8 cellular contexts compared by ENCODE assay signal in genomic region chr1:36225298-36225899, GRCh38. TPM values are rescaled to one million over a fixed set of nuclear protein-coding genes. Genes with fewer than 3 reads are reported as not detected.
DNase-seq lines count a peak whose midpoint lies in the region; ATAC-seq and TF ChIP-seq lines count a peak whose summit lies in the region.

No MANE protein-coding gene starts in this region.

- H3K36me3 Mint-ChIP-seq in activated B cell treated with CpG ODN at 0.5 μM for 24 hours (ENCODE audit: low read depth): peaks cover 52% of the 10 kb centered on the region
- no peaks in the 10 kb centered on the region for H3K36me3 Mint-ChIP-seq in glutamatergic neuron (ENCODE audit: unreplicated experiment)

- POLR2A ChIA-PET in HCT116 (lab: Charles Lee): interaction anchor here (1.5 kb wide), 1 partner anchor 9 kb away, joined by 3 read pairs; no protein-coding TSS in a partner anchor
- POLR2A ChIA-PET in activated B cell treated with CpG ODN at 0.5 μM for 24 hours (lab: Charles Lee): interaction anchor here (0.6 to 4.1 kb wide), 11 partner anchors 9 to 1583 kb away, joined by 3 to 62 read pairs (median 8); partner anchors contain the start of genes C1orf122, MAP7D1, MRPS15 and TRAPPC3

- H3K27me3 ChIP-seq in HCT116 (ENCODE audit: insufficient read depth, low read length): no peaks in the 10 kb centered on the region
- H3K27me3 ChIP-seq in skeletal muscle tissue (ENCODE audit: control insufficient read depth in 3 of 3, insufficient read depth in 3 of 3, low read length in 3 of 3): no peaks in the 10 kb centered on the region

- TF ChIP-seq CTCF in HCT116 (IDR thresholded peaks at IDR 0.05 in 2 of 3, conservative IDR thresholded peaks at IDR 0.05 in 1 of 3; ENCODE audit: borderline replicate concordance in 1 of 3, insufficient read depth in 1 of 3, low read depth in 2 of 3, low read length in 2 of 3) (no peak), activated B cell treated with CpG ODN at 0.5 μM for 24 hours (IDR thresholded peaks at IDR 0.05) (no peak), glutamatergic neuron (IDR thresholded peaks at IDR 0.05; ENCODE audit: partially characterized antibody, unreplicated experiment) (no peak)

- H3K9ac ChIP-seq in HCT116 (ENCODE audit: low read length) (peak overlapping the region; percentile 92), skeletal muscle tissue (ENCODE audit: low read depth in 1 of 3, low read length in 3 of 3) (peak overlapping the region; percentile 97 to 99 (median 99))

- H3K9me2 ChIP-seq in HCT116 (ENCODE audit: insufficient read depth): no peaks in the 10 kb centered on the region

- ATAC-seq in HCT116 (no peak), activated B cell treated with CpG ODN at 0.5 μM for 24 hours (ENCODE audit: low read depth) (no peak), GM19455 (IDR thresholded peaks at IDR 0.05; ENCODE audit: unreplicated experiment) (no peak), GM19035 (IDR thresholded peaks at IDR 0.05; ENCODE audit: unreplicated experiment) (no peak)

- no peak overlapping the region for H2AFZ ChIP-seq in HCT116 (ENCODE audit: low read depth, low read length, poor library complexity, severe bottlenecking)

- H3K9me3 Mint-ChIP-seq in activated B cell treated with CpG ODN at 0.5 μM for 24 hours: no peaks in the 10 kb centered on the region
- peaks cover 10% of the 10 kb centered on the region for H3K9me3 Mint-ChIP-seq in glutamatergic neuron (ENCODE audit: unreplicated experiment)

- no peak for TF ChIP-seq RAD21 in HCT116 (IDR thresholded peaks at IDR 0.05; ENCODE audit: low read depth)

- CTCF ChIA-PET in HCT116 (lab: Charles Lee): interaction anchor here (3.6 kb wide), 1 partner anchor 76 kb away, joined by 14 read pairs; the partner anchor contains the start of gene TRAPPC3
- CTCF ChIA-PET in activated B cell treated with CpG ODN at 0.5 μM for 24 hours (lab: Charles Lee): no interaction called here

- H3K4me1 Mint-ChIP-seq in activated B cell treated with CpG ODN at 0.5 μM for 24 hours: peaks cover 36% of the 10 kb centered on the region
- H3K4me1 Mint-ChIP-seq in glutamatergic neuron (ENCODE audit: low read depth, unreplicated experiment): peaks cover 24% of the 10 kb centered on the region

- no peak for DNase-seq in HCT116 (ENCODE audit: low read depth, low spot score)
- DNase-seq in activated B cell treated with CpG ODN at 0.5 μM for 24 hours: no peak
- DNase-seq in glutamatergic neuron: no peak
- DNase-seq in NCI-H1092 treated with DMSO at 0.1 percent for 48 hours (lab: John Stamatoyannopoulos, UW): no peak
- DNase-seq in activated CD8-positive, alpha-beta memory T cell treated with anti-CD3 and anti-CD28 coated beads, Interleukin-2, amount 50 U/mL, for 48 hours: no peak

- no peaks in the 10 kb centered on the region for H3K27me3 Mint-ChIP-seq in activated B cell treated with CpG ODN at 0.5 μM for 24 hours
- peaks cover 2% of the 10 kb centered on the region for H3K27me3 Mint-ChIP-seq in glutamatergic neuron (ENCODE audit: unreplicated experiment)

- H3K4me1 ChIP-seq in HCT116 (ENCODE audit: control insufficient read depth in 1 of 2, insufficient read depth in 2 of 2, low read length in 2 of 2) (peaks cover 3 to 37% of the 10 kb centered on the region in 2 experiments; a peak in 3 of 4 replicates), skeletal muscle tissue (ENCODE audit: control insufficient read depth in 3 of 3, insufficient read depth in 3 of 3, low read length in 3 of 3) (peaks cover 26 to 40% (median 30%) of the 10 kb centered on the region in 3 donors)

- intact Hi-C loops in HCT116 (cut with micrococcal nuclease): no loop called here
- intact Hi-C loops in activated B cell treated with CpG ODN at 0.5 μM for 24 hours (cut with micrococcal nuclease): loop anchor here (2.0 kb wide), 2 partner anchors 31 to 295 kb away; partner anchors contain the start of gene AGO3

- BruUV-seq in HCT116 (replicated peaks; lab: Mats Ljungman, UMichigan): no TSS peak

- no peaks in the 10 kb centered on the region for H3K9me3 ChIP-seq in HCT116 (ENCODE audit: control insufficient read depth in 1 of 2, insufficient read depth in 1 of 2, low read depth in 1 of 2, low read length in 2 of 2)
- no peaks in the 10 kb centered on the region for H3K9me3 ChIP-seq in skeletal muscle tissue (ENCODE audit: control insufficient read depth in 3 of 3, low read length in 3 of 3)

- peaks cover 17% of the 10 kb centered on the region; the same call in 1 of the 2 replicates for H4K20me1 ChIP-seq in HCT116 (ENCODE audit: insufficient read depth)

- H3K36me3 ChIP-seq in HCT116 (ENCODE audit: control insufficient read depth in 1 of 2, insufficient read depth in 2 of 2, low read length in 2 of 2) (peaks cover 6 to 25% of the 10 kb centered on the region in 2 experiments; a peak in 2 of 4 replicates), skeletal muscle tissue (ENCODE audit: control insufficient read depth in 3 of 3, insufficient read depth in 3 of 3, low read length in 3 of 3) (peaks cover 1 to 7% (median 6%) of the 10 kb centered on the region in 3 donors)

- H3K79me2 ChIP-seq in HCT116 (ENCODE audit: insufficient read depth, low read length): peaks cover 61% of the 10 kb centered on the region

- TF ChIP-seq POLR2A in HCT116 (IDR thresholded peaks at IDR 0.05; ENCODE audit: borderline replicate concordance, extremely low read depth, insufficient read depth, insufficient read length): no peak

- H3K4me3 Mint-ChIP-seq in activated B cell treated with CpG ODN at 0.5 μM for 24 hours: peak overlapping the region; percentile 99
- peak overlapping the region; percentile 99 for H3K4me3 Mint-ChIP-seq in glutamatergic neuron (ENCODE audit: unreplicated experiment)

- peak overlapping the region; percentile 88 for H3K4me2 ChIP-seq in HCT116 (ENCODE audit: low read length)

- RAD21 ChIA-PET in HCT116 (lab: Charles Lee; ENCODE audit: low non-redundant PET in 1 of 2, low total read pairs in 2 of 2, uncharacterized antibody in 2 of 2, unreplicated experiment in 2 of 2): interaction anchor here in 1 of 2 experiments (1.7 kb wide), 1 partner anchor 76 kb away, joined by 7 read pairs; the partner anchor contains the start of gene TRAPPC3

- peak overlapping the region; percentile 90 to 93 for H3K4me3 ChIP-seq in HCT116 (replicated peaks in 1 of 2; ENCODE audit: low read depth in 1 of 2, low read length in 2 of 2)
- H3K4me3 ChIP-seq in skeletal muscle tissue (ENCODE audit: low read length in 3 of 3): peak overlapping the region; percentile 93 to 98 (median 96)

- H3K27ac ChIP-seq in HCT116 (ENCODE audit: low read depth, low read length): peak overlapping the region; percentile 85
- H3K27ac ChIP-seq in skeletal muscle tissue (ENCODE audit: low read depth, low read length): peak overlapping the region; percentile 98

- H3K27ac Mint-ChIP-seq in activated B cell treated with CpG ODN at 0.5 μM for 24 hours (peak overlapping the region; percentile 100), glutamatergic neuron (ENCODE audit: unreplicated experiment) (peak overlapping the region; percentile 99)

TF ChIP-seq in HCT116, 20 proteins besides CTCF, POLR2A, EP300 and RAD21:
- TF ChIP-seq ELF1 (IDR thresholded peaks at IDR 0.05; ENCODE audit: borderline replicate concordance, low read depth) (no peak), CEBPB (IDR thresholded peaks at IDR 0.05; ENCODE audit: low read depth) (no peak), EGR1 (IDR thresholded peaks at IDR 0.05; ENCODE audit: low read depth) (no peak), POLR2AphosphoS5 (IDR thresholded peaks at IDR 0.05; ENCODE audit: low read depth, low read length) (no peak), SP1 (IDR thresholded peaks at IDR 0.05; ENCODE audit: low read depth) (no peak)

RNA-seq across cellular contexts. Expression of gene THRAP3, which starts 1.2 kb away (rescaled TPM):
- total RNA-seq in HCT116 (2021; ENCODE audit: unreplicated experiment) (144 TPM), activated B cell treated with CpG ODN at 0.5 μM for 24 hours (142 and 145 TPM in 2 replicates), glutamatergic neuron (ENCODE audit: unreplicated experiment) (119 TPM), skeletal muscle tissue (51.7 TPM)
- 56.0 and 64.4 TPM in 2 replicates for polyA plus RNA-seq in HCT116 (2012)
